ENCODE assay signal across 24 cellular contexts in the genomic region with DNA sequence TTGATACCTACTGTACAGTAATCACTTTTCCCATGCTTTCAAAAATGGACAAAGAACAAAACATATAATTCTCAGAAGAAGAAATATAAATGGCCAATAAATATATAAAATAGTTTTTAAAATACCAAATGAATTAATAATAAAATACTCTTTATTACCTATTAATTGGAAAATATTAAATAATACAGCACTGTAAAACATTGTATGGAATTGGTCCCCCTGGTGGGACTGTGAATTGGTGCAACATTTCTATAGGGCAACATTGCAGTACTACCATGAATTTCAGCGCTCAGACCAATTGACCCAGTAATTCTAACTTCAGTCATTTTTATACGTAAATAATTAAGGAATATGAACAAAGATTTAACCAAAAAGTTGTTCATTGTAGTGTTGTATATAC.
DNase-seq lines count a peak whose midpoint lies in the region; ATAC-seq, FAIRE-seq and TF ChIP-seq lines count a peak whose summit lies in the region.
"Had no signal": no experiment of that assay in that cellular context is flagged by ENCODE, and none has a peak within 500 bp of the region (broad histone marks: within the 10 kb centered on the region; RNA-seq: fewer than 3 reads in every experiment).

No MANE protein-coding gene starts in this region.

- no peak overlapping the region for H3K4me3 Mint-ChIP-seq in astrocyte (ENCODE audit: unreplicated experiment)
- H3K4me3 Mint-ChIP-seq: CD8-positive, alpha-beta memory T cell; natural killer cell treated with Interleukin-12 subunit alpha and Interleukin-12 subunit beta and Interleukin-15 and Interleukin-18, amount 100 ng/mL, for 72 hours had no signal

- H4K20me1 ChIP-seq in SK-N-SH (ENCODE audit: insufficient read depth): no peaks in the 10 kb centered on the region
- H4K20me1 ChIP-seq in astrocyte (ENCODE audit: insufficient read depth, low read length): no peaks in the 10 kb centered on the region

- no peak for FAIRE-seq in astrocyte (lab: Jason Lieb, UNC)
- FAIRE-seq: A549, endothelial cell of umbilical vein had no signal

- no peaks in the 10 kb centered on the region for H3K27me3 Mint-ChIP-seq in astrocyte (ENCODE audit: low read depth, unreplicated experiment)
- H3K27me3 Mint-ChIP-seq: CD8-positive, alpha-beta memory T cell; natural killer cell treated with Interleukin-12 subunit alpha and Interleukin-12 subunit beta and Interleukin-15 and Interleukin-18, amount 100 ng/mL, for 72 hours had no signal

- CTCF ChIA-PET in SK-N-SH (lab: Yijun Ruan, JAX): no interaction called here

- ATAC-seq in SK-N-SH treated with all-trans-retinoic acid at 6 μM for 48 hours (no peak), foreskin keratinocyte (no peak), GM18517 (IDR thresholded peaks at IDR 0.05; ENCODE audit: unreplicated experiment) (no peak), Right ventricle myocardium inferior (no peak), GM21825 (IDR thresholded peaks at IDR 0.05; ENCODE audit: unreplicated experiment) (no peak)
- ATAC-seq: A549; left colon; natural killer cell treated with Interleukin-12 subunit alpha and Interleukin-12 subunit beta and Interleukin-15 and Interleukin-18, amount 100 ng/mL, for 72 hours; psoas muscle had no signal

- H3K4me3 ChIP-seq in SK-N-SH (ENCODE audit: low read depth in 2 of 2, low read length in 1 of 2) (no peak overlapping the region), astrocyte (ENCODE audit: insufficient read depth, low read depth, low read length) (no peak overlapping the region)
- H3K4me3 ChIP-seq: A549, GM23248, Peyer's patch, psoas muscle had no signal

- no peak for TF ChIP-seq EP300 in SK-N-SH (IDR thresholded peaks at IDR 0.05; ENCODE audit: borderline replicate concordance in 1 of 2, low read depth in 1 of 2, low read length in 1 of 2)

- H3K27ac ChIP-seq in SK-N-SH (ENCODE audit: low read depth in 2 of 2, low read length in 1 of 2) (no peak overlapping the region), astrocyte (ENCODE audit: low read depth, low read length) (no peak overlapping the region), foreskin keratinocyte (no peak overlapping the region)
- H3K27ac ChIP-seq: A549, GM23248, Peyer's patch, psoas muscle had no signal

- no peaks in the 10 kb centered on the region for H3K4me1 ChIP-seq in SK-N-SH (ENCODE audit: control insufficient read depth in 1 of 2, insufficient read depth in 2 of 2, low read depth in 1 of 2, low read length in 1 of 2)
- no peaks in the 10 kb centered on the region for H3K4me1 ChIP-seq in astrocyte (ENCODE audit: insufficient read depth, low read length)
- H3K4me1 ChIP-seq in foreskin keratinocyte: no peaks in the 10 kb centered on the region
- H3K4me1 ChIP-seq: A549, Peyer's patch, psoas muscle had no signal

- DNase-seq in SK-N-SH: no peak
- DNase-seq in astrocyte (ENCODE audit: low read depth): no peak
- no peak for DNase-seq in foreskin keratinocyte
- no peak for DNase-seq in SKM-1 (lab: John Stamatoyannopoulos, UW; ENCODE audit: unreplicated experiment)
- no peak for DNase-seq in Right ventricle myocardium inferior (ENCODE audit: missing footprints)
- DNase-seq: activated naive CD4-positive, alpha-beta T cell treated with anti-CD3 and anti-CD28 coated beads, Interleukin-2, amount 50 U/mL, for 16 hours; activated T-cell treated with anti-CD3 and anti-CD28 coated beads, Interleukin-2, amount 50 U/mL, for 48 hours; aorta; CD8-positive, alpha-beta memory T cell; cortex of kidney; GM23248; left colon; NCI-H1417 treated with DMSO at 0.1 percent for 48 hours; NCI-H2171 treated with DMSO at 0.1 percent for 48 hours; NCI-H774; Peyer's patch; psoas muscle; T-helper 9 cell had no signal

- no peaks in the 10 kb centered on the region for H3K4me1 Mint-ChIP-seq in astrocyte (ENCODE audit: low read depth, unreplicated experiment)
- H3K4me1 Mint-ChIP-seq: CD8-positive, alpha-beta memory T cell had no signal

- no peaks in the 10 kb centered on the region for H3K9me3 Mint-ChIP-seq in astrocyte (ENCODE audit: unreplicated experiment)
- H3K9me3 Mint-ChIP-seq: CD8-positive, alpha-beta memory T cell; natural killer cell treated with Interleukin-12 subunit alpha and Interleukin-12 subunit beta and Interleukin-15 and Interleukin-18, amount 100 ng/mL, for 72 hours had no signal

- no peak for TF ChIP-seq RAD21 in SK-N-SH (IDR thresholded peaks at IDR 0.05; ENCODE audit: low read length)

- H3K9me3 ChIP-seq in SK-N-SH (no peaks in the 10 kb centered on the region), astrocyte (ENCODE audit: insufficient read depth, low read depth, low read length) (no peaks in the 10 kb centered on the region)
- H3K9me3 ChIP-seq: A549, Peyer's patch, psoas muscle had no signal

- H3K36me3 ChIP-seq in SK-N-SH (replicated peaks in 1 of 2; ENCODE audit: control insufficient read depth in 1 of 2, insufficient read depth in 2 of 2, low read length in 1 of 2): no peaks in the 10 kb centered on the region
- H3K36me3 ChIP-seq in astrocyte (ENCODE audit: insufficient read depth, low read length): no peaks in the 10 kb centered on the region
- H3K36me3 ChIP-seq: Peyer's patch had no signal

- H3K9ac ChIP-seq in SK-N-SH: no peak overlapping the region
- no peak overlapping the region for H3K9ac ChIP-seq in astrocyte (ENCODE audit: low read length)
- H3K9ac ChIP-seq: GM23248 had no signal

- H3F3A ChIP-seq in SK-N-SH (replicated peaks; ENCODE audit: insufficient read depth): no peaks in the 10 kb centered on the region

- no peaks in the 10 kb centered on the region for H3K79me2 ChIP-seq in SK-N-SH (ENCODE audit: insufficient read depth)
- H3K79me2 ChIP-seq in astrocyte (ENCODE audit: insufficient read depth, low read length): no peaks in the 10 kb centered on the region

- 26% methylated on average over 2 of the region's 2 CpGs for WGBS in SK-N-SH (ENCODE audit: low lambda C conversion rate)

- H3K27me3 ChIP-seq in SK-N-SH (ENCODE audit: insufficient read depth) (peaks cover 15% of the 10 kb centered on the region; the same call in 1 of the 2 replicates), astrocyte (ENCODE audit: insufficient read depth, low read length) (no peaks in the 10 kb centered on the region), foreskin keratinocyte (no peaks in the 10 kb centered on the region)
- H3K27me3 ChIP-seq: Peyer's patch had no signal

- peaks cover 3% of the 10 kb centered on the region for H3K36me3 Mint-ChIP-seq in astrocyte (ENCODE audit: low read depth, unreplicated experiment)
- H3K36me3 Mint-ChIP-seq: natural killer cell treated with Interleukin-12 subunit alpha and Interleukin-12 subunit beta and Interleukin-15 and Interleukin-18, amount 100 ng/mL, for 72 hours had no signal

- POLR2A ChIA-PET in SK-N-SH (lab: Yijun Ruan, JAX): no interaction called here

- H3K4me2 ChIP-seq in SK-N-SH (no peak overlapping the region), astrocyte (ENCODE audit: low read length) (no peak overlapping the region)
- H3K4me2 ChIP-seq: A549 had no signal

- H3K27ac Mint-ChIP-seq in astrocyte (ENCODE audit: unreplicated experiment): no peak overlapping the region
- H3K27ac Mint-ChIP-seq: CD8-positive, alpha-beta memory T cell; natural killer cell treated with Interleukin-12 subunit alpha and Interleukin-12 subunit beta and Interleukin-15 and Interleukin-18, amount 100 ng/mL, for 72 hours had no signal

- intact Hi-C loops in Right ventricle myocardium inferior (cut with DNase I): no loop called here

- TF ChIP-seq CTCF in SK-N-SH (IDR thresholded peaks at IDR 0.05) (peak; percentile 32; the same call in 1 of the 2 replicates), astrocyte (IDR thresholded peaks at IDR 0.05; ENCODE audit: insufficient read depth, low read depth, low read length) (peak; percentile 11), foreskin keratinocyte (conservative IDR thresholded peaks at IDR 0.05) (peak; percentile 44)

- H2AFZ ChIP-seq in SK-N-SH (ENCODE audit: low read depth): no peak overlapping the region
- H2AFZ ChIP-seq in astrocyte (ENCODE audit: low read depth, low read length): no peak overlapping the region
- H2AFZ ChIP-seq: GM23248 had no signal

- no peaks in the 10 kb centered on the region for H3K9me2 ChIP-seq in SK-N-SH

TF ChIP-seq in SK-N-SH, 30 proteins besides CTCF, POLR2A, EP300 and RAD21 (continues in another document):
- TF ChIP-seq GATA2 (CRISPR knock-in tag; IDR thresholded peaks at IDR 0.05) (no peak), ELF1 (IDR thresholded peaks at IDR 0.05) (no peak)

TF ChIP-seq in SK-N-SH treated with all-trans-retinoic acid at 6 μM for 48 hours, 23 proteins besides CTCF, POLR2A, EP300 and RAD21 (continues in another document):
- TF ChIP-seq CSDC2 (CRISPR knock-in tag; IDR thresholded peaks at IDR 0.05) (no peak), TOX (CRISPR knock-in tag; IDR thresholded peaks at IDR 0.05; ENCODE audit: borderline replicate concordance) (no peak), ZC3H10 (CRISPR knock-in tag; IDR thresholded peaks at IDR 0.05) (no peak), ZNF8 (CRISPR knock-in tag; IDR thresholded peaks at IDR 0.05) (no peak), OSR1 (CRISPR knock-in tag; IDR thresholded peaks at IDR 0.05) (no peak), ZFP3 (CRISPR knock-in tag; IDR thresholded peaks at IDR 0.05) (no peak), ZNF70 (CRISPR knock-in tag; IDR thresholded peaks at IDR 0.05) (no peak), ZNF565 (CRISPR knock-in tag; conservative IDR thresholded peaks at IDR 0.05; ENCODE audit: low read depth) (no peak), ISL1 (CRISPR knock-in tag; IDR thresholded peaks at IDR 0.05) (no peak)
- TF ChIP-seq, protein P1, sequence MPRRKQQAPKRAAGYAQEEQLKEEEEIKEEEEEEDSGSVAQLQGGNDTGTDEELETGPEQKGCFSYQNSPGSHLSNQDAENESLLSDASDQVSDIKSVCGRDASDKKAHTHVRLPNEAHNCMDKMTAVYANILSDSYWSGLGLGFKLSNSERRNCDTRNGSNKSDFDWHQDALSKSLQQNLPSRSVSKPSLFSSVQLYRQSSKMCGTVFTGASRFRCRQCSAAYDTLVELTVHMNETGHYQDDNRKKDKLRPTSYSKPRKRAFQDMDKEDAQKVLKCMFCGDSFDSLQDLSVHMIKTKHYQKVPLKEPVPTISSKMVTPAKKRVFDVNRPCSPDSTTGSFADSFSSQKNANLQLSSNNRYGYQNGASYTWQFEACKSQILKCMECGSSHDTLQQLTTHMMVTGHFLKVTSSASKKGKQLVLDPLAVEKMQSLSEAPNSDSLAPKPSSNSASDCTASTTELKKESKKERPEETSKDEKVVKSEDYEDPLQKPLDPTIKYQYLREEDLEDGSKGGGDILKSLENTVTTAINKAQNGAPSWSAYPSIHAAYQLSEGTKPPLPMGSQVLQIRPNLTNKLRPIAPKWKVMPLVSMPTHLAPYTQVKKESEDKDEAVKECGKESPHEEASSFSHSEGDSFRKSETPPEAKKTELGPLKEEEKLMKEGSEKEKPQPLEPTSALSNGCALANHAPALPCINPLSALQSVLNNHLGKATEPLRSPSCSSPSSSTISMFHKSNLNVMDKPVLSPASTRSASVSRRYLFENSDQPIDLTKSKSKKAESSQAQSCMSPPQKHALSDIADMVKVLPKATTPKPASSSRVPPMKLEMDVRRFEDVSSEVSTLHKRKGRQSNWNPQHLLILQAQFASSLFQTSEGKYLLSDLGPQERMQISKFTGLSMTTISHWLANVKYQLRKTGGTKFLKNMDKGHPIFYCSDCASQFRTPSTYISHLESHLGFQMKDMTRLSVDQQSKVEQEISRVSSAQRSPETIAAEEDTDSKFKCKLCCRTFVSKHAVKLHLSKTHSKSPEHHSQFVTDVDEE (CRISPR knock-in tag; IDR thresholded peaks at IDR 0.05): no peak
